29 cellular contexts compared by ENCODE assay signal in genomic region chr3:152944671-152945070, GRCh38.
"Had no signal": no experiment of that assay in that cellular context is flagged by ENCODE, and none has a peak within 500 bp of the region (broad histone marks: within the 10 kb centered on the region; RNA-seq: fewer than 3 reads in every experiment).

No MANE protein-coding gene starts in this region.

- H3K27ac ChIP-seq: body of pancreas, colonic mucosa, WERI-Rb-1 had no signal

- H3K9me3 Mint-ChIP-seq: activated B cell treated with CpG ODN at 0.5 μM for 24 hours; activated CD8-positive, alpha-beta T cell treated with anti-CD3 and anti-CD28 coated beads for 36 hours; activated naive CD4-positive, alpha-beta T cell treated with anti-CD3 and anti-CD28 coated beads, Interleukin-2, amount 10 ng/mL, durations not matched to agents 7 days and 5 days; activated T-cell treated with anti-CD3 and anti-CD28 coated beads, Interleukin-2, amount 50 U/mL, for 4 hours; activated T-helper 1 cell treated with anti-CD3 and anti-CD28 coated beads, Interleukin-12 subunit alpha, Interleukin-12 subunit beta, Interleukin-2, Interleukin-4 antibody, amounts not matched to agents 30 ng/mL and 10 ng/mL and 1 ng/mL, durations not matched to agents 14 hours and 24 hours and 36 hours; activated T-helper 2 cell treated with anti-CD3 and anti-CD28 coated beads, Interferon-gamma antibody, Interleukin-2, Interleukin-4, amounts not matched to agents 10 μg/mL and 5 μg/mL and 100 μg/mL, durations not matched to agents 14 hours and 24 hours and 36 hours; effector memory CD8-positive, alpha-beta T cell; T-helper 2 cell treated with Interferon-gamma antibody and Interleukin-4, amounts not matched to agents 5 μg/mL and 100 μg/mL, for 36 hours had no signal

- DNase-seq: activated B cell treated with CpG ODN at 0.5 μM for 24 hours; activated CD4-positive, alpha-beta T cell treated with anti-CD3 and anti-CD28 coated beads for 48 hours; activated CD4-positive, alpha-beta T cell treated with anti-CD3 and anti-CD28 coated beads, Interleukin-2, amount 50 U/mL, for 1 hour; activated CD4-positive, alpha-beta T cell treated with anti-CD3 and anti-CD28 coated beads, Interleukin-2, amount 50 U/mL, for 48 hours; activated CD8-positive, alpha-beta memory T cell treated with anti-CD3 and anti-CD28 coated beads for 24 hours; activated CD8-positive, alpha-beta T cell treated with anti-CD3 and anti-CD28 coated beads for 36 hours; activated effector memory CD4-positive, alpha-beta T cell treated with anti-CD3 and anti-CD28 coated beads, Interleukin-2, amount 50 U/mL, for 16 hours; activated naive CD4-positive, alpha-beta T cell treated with anti-CD3 and anti-CD28 coated beads, Interleukin-2, amount 10 ng/mL, durations not matched to agents 7 days and 5 days; activated T-cell treated with anti-CD3 and anti-CD28 coated beads, Interleukin-2, amount 50 U/mL, for 4 hours; amygdala; aorta; body of pancreas; caudate nucleus; colonic mucosa; effector CD4-positive, alpha-beta T cell; effector memory CD8-positive, alpha-beta T cell; foreskin fibroblast; head of caudate nucleus; T-helper 1 cell; T-helper 17 cell; T1000; WERI-Rb-1 had no signal

- H3K36me3 ChIP-seq: colonic mucosa, WERI-Rb-1 had no signal

- H3K4me1 Mint-ChIP-seq: activated B cell treated with CpG ODN at 0.5 μM for 24 hours; activated naive CD4-positive, alpha-beta T cell treated with anti-CD3 and anti-CD28 coated beads, Interleukin-2, amount 10 ng/mL, durations not matched to agents 7 days and 5 days; T-helper 17 cell had no signal

- H3K27me3 ChIP-seq: body of pancreas, colonic mucosa had no signal

- H3K9me3 ChIP-seq: body of pancreas, colonic mucosa had no signal

- H3K4me3 ChIP-seq: body of pancreas, colonic mucosa had no signal

- H3K27ac Mint-ChIP-seq: activated B cell treated with CpG ODN at 0.5 μM for 24 hours; activated CD8-positive, alpha-beta T cell treated with anti-CD3 and anti-CD28 coated beads for 36 hours; activated naive CD4-positive, alpha-beta T cell treated with anti-CD3 and anti-CD28 coated beads, Interleukin-2, amount 10 ng/mL, durations not matched to agents 7 days and 5 days; activated naive CD8-positive, alpha-beta T cell; activated T-helper 1 cell treated with anti-CD3 and anti-CD28 coated beads, Interleukin-12 subunit alpha, Interleukin-12 subunit beta, Interleukin-2, Interleukin-4 antibody, amounts not matched to agents 30 ng/mL and 10 ng/mL and 1 ng/mL, durations not matched to agents 14 hours and 24 hours and 36 hours; activated T-helper 2 cell treated with anti-CD3 and anti-CD28 coated beads, Interferon-gamma antibody, Interleukin-2, Interleukin-4, amounts not matched to agents 10 μg/mL and 5 μg/mL and 100 μg/mL, durations not matched to agents 14 hours and 24 hours and 36 hours; effector memory CD8-positive, alpha-beta T cell; T-helper 17 cell; T-helper 2 cell treated with Interferon-gamma antibody and Interleukin-4, amounts not matched to agents 5 μg/mL and 100 μg/mL, for 36 hours had no signal

- H3K36me3 Mint-ChIP-seq: activated naive CD4-positive, alpha-beta T cell treated with anti-CD3 and anti-CD28 coated beads, Interleukin-2, amount 10 ng/mL, durations not matched to agents 7 days and 5 days; activated naive CD8-positive, alpha-beta T cell had no signal

- ATAC-seq: activated CD4-positive, CD25-positive, alpha-beta regulatory T cell treated with anti-CD3 and anti-CD28 coated beads, Interleukin-2, amount 50 U/mL, for 24 hours; activated CD8-positive, alpha-beta T cell treated with anti-CD3 and anti-CD28 coated beads for 36 hours; activated T-cell treated with anti-CD3 and anti-CD28 coated beads, Interleukin-2, amount 50 U/mL, for 4 hours; body of pancreas; effector memory CD8-positive, alpha-beta T cell; esophagus mucosa; T-helper 17 cell had no signal

- H3K4me1 ChIP-seq: body of pancreas had no signal

- FAIRE-seq: frontal cortex had no signal

- H3K4me3 Mint-ChIP-seq: activated B cell treated with CpG ODN at 0.5 μM for 24 hours; activated CD8-positive, alpha-beta T cell treated with anti-CD3 and anti-CD28 coated beads for 36 hours; activated naive CD4-positive, alpha-beta T cell treated with anti-CD3 and anti-CD28 coated beads, Interleukin-2, amount 10 ng/mL, durations not matched to agents 7 days and 5 days; activated naive CD8-positive, alpha-beta T cell; activated T-cell treated with anti-CD3 and anti-CD28 coated beads, Interleukin-2, amount 50 U/mL, for 4 hours; activated T-helper 1 cell treated with anti-CD3 and anti-CD28 coated beads, Interleukin-12 subunit alpha, Interleukin-12 subunit beta, Interleukin-2, Interleukin-4 antibody, amounts not matched to agents 30 ng/mL and 10 ng/mL and 1 ng/mL, durations not matched to agents 14 hours and 24 hours and 36 hours; effector memory CD8-positive, alpha-beta T cell; T-helper 17 cell; T-helper 2 cell treated with Interferon-gamma antibody and Interleukin-4, amounts not matched to agents 5 μg/mL and 100 μg/mL, for 36 hours had no signal
